In genomic region chr21:31198575-31198974, GRCh38 we compare ENCODE assay signal across 8 cellular contexts.
DNase-seq lines count a peak whose midpoint lies in the region; ATAC-seq lines count a peak whose summit lies in the region.

No MANE protein-coding gene starts in this region.

- no peak overlapping the region for H2AK5ac ChIP-seq in trophoblast cell (ENCODE audit: low read length)

- no peaks in the 10 kb centered on the region for H3K27me3 ChIP-seq in trophoblast cell (ENCODE audit: insufficient read depth, low read length)

- DNase-seq in NCI-H2081 (lab: John Stamatoyannopoulos, UW) (peak; percentile 28 to 47), NCI-H2081 treated with DMSO at 0.1 percent for 48 hours (lab: John Stamatoyannopoulos, UW) (no peak), NCI-H1092 (lab: John Stamatoyannopoulos, UW) (peak; percentile 51), SKM-1 (lab: John Stamatoyannopoulos, UW; ENCODE audit: unreplicated experiment) (peak; percentile 14), fibroblast of gingiva (ENCODE audit: low read depth) (peak; percentile 26), trophoblast cell (peak; percentile 19 to 88)
- no peak for DNase-seq in activated CD4-positive, alpha-beta memory T cell treated with anti-CD3 and anti-CD28 coated beads for 36 hours

- no peak for ATAC-seq in HG02870 (IDR thresholded peaks at IDR 0.05; ENCODE audit: unreplicated experiment)

- no peak overlapping the region for H3K4me3 Mint-ChIP-seq in activated CD4-positive, alpha-beta memory T cell treated with anti-CD3 and anti-CD28 coated beads for 36 hours

- H3K4me1 ChIP-seq in trophoblast cell (ENCODE audit: control insufficient read depth in 1 of 2, insufficient read depth in 2 of 2, low read length in 2 of 2): no peaks in the 10 kb centered on the region

- no peak overlapping the region for H3K27ac ChIP-seq in trophoblast cell (ENCODE audit: low read depth, low read length)

- no peaks in the 10 kb centered on the region for H3K79me2 ChIP-seq in trophoblast cell (ENCODE audit: control insufficient read depth, insufficient read depth, low read length, poor library complexity)

- H2BK12ac ChIP-seq in trophoblast cell (ENCODE audit: low read length): no peak overlapping the region

- H3K18ac ChIP-seq in trophoblast cell (ENCODE audit: low read length): no peak overlapping the region

- H2BK5ac ChIP-seq in trophoblast cell (ENCODE audit: low read depth, low read length, poor library complexity): no peak overlapping the region

- H3K27ac Mint-ChIP-seq in activated CD4-positive, alpha-beta memory T cell treated with anti-CD3 and anti-CD28 coated beads for 36 hours: no peak overlapping the region

- H3K4me1 Mint-ChIP-seq in activated CD4-positive, alpha-beta memory T cell treated with anti-CD3 and anti-CD28 coated beads for 36 hours (ENCODE audit: low read depth): peaks cover 44% of the 10 kb centered on the region

- H3K14ac ChIP-seq in trophoblast cell (ENCODE audit: low read length): no peak overlapping the region

- no peak overlapping the region for H3K4ac ChIP-seq in trophoblast cell (ENCODE audit: low read depth, low read length)

- H3K4me2 ChIP-seq in trophoblast cell (ENCODE audit: low read length): no peak overlapping the region

- no peaks in the 10 kb centered on the region for H3K27me3 Mint-ChIP-seq in activated CD4-positive, alpha-beta memory T cell treated with anti-CD3 and anti-CD28 coated beads for 36 hours

- no peak overlapping the region for H3K4me3 ChIP-seq in trophoblast cell (ENCODE audit: low read depth, low read length)

- H3K9ac ChIP-seq in trophoblast cell (ENCODE audit: low read length): no peak overlapping the region

- intact Hi-C loops in activated CD4-positive, alpha-beta memory T cell treated with anti-CD3 and anti-CD28 coated beads for 36 hours (cut with micrococcal nuclease): loop anchor here (1.0 kb wide), 2 partner anchors 382 to 406 kb away; no protein-coding TSS in a partner anchor

- H4K12ac ChIP-seq in trophoblast cell (ENCODE audit: low read depth, low read length): no peak overlapping the region

- H3K23ac ChIP-seq in trophoblast cell (ENCODE audit: low read length): no peak overlapping the region

- peaks cover 0 to 2% of the 10 kb centered on the region in 2 experiments for H3K36me3 ChIP-seq in trophoblast cell (ENCODE audit: control insufficient read depth in 1 of 2, insufficient read depth in 2 of 2, low read length in 2 of 2)

- H3K36me3 Mint-ChIP-seq in activated CD4-positive, alpha-beta memory T cell treated with anti-CD3 and anti-CD28 coated beads for 36 hours: peaks cover 16% of the 10 kb centered on the region

- H3K9me3 ChIP-seq in trophoblast cell (ENCODE audit: insufficient read depth, low read depth, low read length): no peaks in the 10 kb centered on the region

- WGBS in trophoblast cell (ENCODE audit: extremely low coverage, insufficient coverage, insufficient read length): no CpG with 5 or more reads among the region's 4 CpGs

- H3K79me1 ChIP-seq in trophoblast cell (ENCODE audit: low read length): no peaks in the 10 kb centered on the region

- H2AFZ ChIP-seq in trophoblast cell (ENCODE audit: insufficient read depth, low read length, poor library complexity): no peak overlapping the region

- POLR2A ChIA-PET in activated CD4-positive, alpha-beta memory T cell treated with anti-CD3 and anti-CD28 coated beads for 36 hours (lab: Charles Lee): no interaction called here

- no peak overlapping the region for H4K91ac ChIP-seq in trophoblast cell (ENCODE audit: low read depth, low read length)

- CTCF ChIA-PET in activated CD4-positive, alpha-beta memory T cell treated with anti-CD3 and anti-CD28 coated beads for 36 hours (lab: Charles Lee): interaction anchor here (0.6 to 6.4 kb wide), 21 partner anchors 7 to 513 kb away, joined by 3 to 78 read pairs (median 3); no protein-coding TSS in a partner anchor

- no peak overlapping the region for H4K8ac ChIP-seq in trophoblast cell (ENCODE audit: low read depth, low read length)

- H3K9me3 Mint-ChIP-seq in activated CD4-positive, alpha-beta memory T cell treated with anti-CD3 and anti-CD28 coated beads for 36 hours: no peaks in the 10 kb centered on the region

- no peak overlapping the region for H2BK120ac ChIP-seq in trophoblast cell (ENCODE audit: insufficient read depth, low read length, poor library complexity)

Comparison
In these comparisons a context has a peak if more than half of its experiments do, and no peak if none do; other contexts are left out.
1. DNase-seq: peak in NCI-H2081 (2 of 2), NCI-H1092 (single experiment), SKM-1 (single experiment), fibroblast of gingiva (single experiment) and trophoblast cell (2 of 2); none in NCI-H2081 treated with DMSO at 0.1 percent for 48 hours (single experiment) and activated CD4-positive, alpha-beta memory T cell treated with anti-CD3 and anti-CD28 coated beads for 36 hours (single experiment).